8 cellular contexts compared by ENCODE assay signal in genomic region chr1:12477936-12478611, GRCh38.
DNase-seq lines count a peak whose midpoint lies in the region; ATAC-seq and TF ChIP-seq lines count a peak whose summit lies in the region.

No MANE protein-coding gene starts in this region.

- H3K27ac Mint-ChIP-seq in activated CD8-positive, alpha-beta T cell treated with anti-CD3 and anti-CD28 coated beads for 36 hours, result peak overlapping the region; percentile 95

- no peaks in the 10 kb centered on the region for H3K27me3 ChIP-seq in rectal smooth muscle tissue (ENCODE audit: control insufficient read depth, insufficient read depth, low read length)

- intact Hi-C loops in activated CD8-positive, alpha-beta T cell treated with anti-CD3 and anti-CD28 coated beads for 36 hours (cut with micrococcal nuclease), result loop anchor here (5.0 kb wide), 1 partner anchor 34 kb away; no protein-coding TSS in a partner anchor
- intact Hi-C loops in Right ventricle myocardium inferior (cut with DNase I), result loop anchor here (5.0 kb wide), 4 partner anchors 41 to 136 kb away; no protein-coding TSS in a partner anchor

- peaks cover 60% of the 10 kb centered on the region for H3K4me1 ChIP-seq in rectal smooth muscle tissue (ENCODE audit: control insufficient read depth, insufficient read depth, low read length)

- peak overlapping the region; percentile 24 for H3K9ac ChIP-seq in rectal smooth muscle tissue (ENCODE audit: low read length)

- H3K4me3 Mint-ChIP-seq in activated CD8-positive, alpha-beta T cell treated with anti-CD3 and anti-CD28 coated beads for 36 hours, result peak overlapping the region; percentile 40

- peaks cover 72% of the 10 kb centered on the region for H3K36me3 Mint-ChIP-seq in activated CD8-positive, alpha-beta T cell treated with anti-CD3 and anti-CD28 coated beads for 36 hours (ENCODE audit: low read depth)

- no peak overlapping the region for H3K4me3 ChIP-seq in rectal smooth muscle tissue (ENCODE audit: low read length)

- peaks cover 88% of the 10 kb centered on the region for H3K4me1 Mint-ChIP-seq in activated CD8-positive, alpha-beta T cell treated with anti-CD3 and anti-CD28 coated beads for 36 hours (ENCODE audit: low read depth)

- TF ChIP-seq CTCF in activated CD8-positive, alpha-beta T cell treated with anti-CD3 and anti-CD28 coated beads for 36 hours (IDR thresholded peaks at IDR 0.05), result no peak

- DNase-seq in GM03348 (ENCODE audit: low spot score), result peak; percentile 91
- peak; percentile 81 for DNase-seq in NCI-H128 (lab: John Stamatoyannopoulos, UW; ENCODE audit: unreplicated experiment)
- DNase-seq in activated CD8-positive, alpha-beta T cell treated with anti-CD3 and anti-CD28 coated beads for 36 hours, result peak; percentile 66
- peak; percentile 91 for DNase-seq in Right ventricle myocardium inferior (ENCODE audit: missing footprints)

- POLR2A ChIA-PET in activated CD8-positive, alpha-beta T cell treated with anti-CD3 and anti-CD28 coated beads for 36 hours (lab: Charles Lee), result interaction anchor here (0.7 to 6.5 kb wide), 16 partner anchors 8 to 140 kb away, joined by 3 to 49 read pairs (median 4); partner anchors contain the start of gene DHRS3

- H3K27me3 Mint-ChIP-seq in activated CD8-positive, alpha-beta T cell treated with anti-CD3 and anti-CD28 coated beads for 36 hours, result no peaks in the 10 kb centered on the region

- peak overlapping the region; percentile 91 for H3K27ac ChIP-seq in rectal smooth muscle tissue (ENCODE audit: low read depth, low read length)

- ATAC-seq in activated CD8-positive, alpha-beta T cell treated with anti-CD3 and anti-CD28 coated beads for 36 hours, result peak; percentile 39
- ATAC-seq in Right ventricle myocardium inferior, result peak; percentile 73
- no peak for ATAC-seq in GM18873 (IDR thresholded peaks at IDR 0.05; ENCODE audit: low FRiP score, unreplicated experiment)
- ATAC-seq in GM18498 (IDR thresholded peaks at IDR 0.05; ENCODE audit: unreplicated experiment), result no peak
- ATAC-seq in HG02840 (IDR thresholded peaks at IDR 0.05; ENCODE audit: low FRiP score, unreplicated experiment), result no peak

- H3K36me3 ChIP-seq in rectal smooth muscle tissue (ENCODE audit: control insufficient read depth, insufficient read depth, low read length), result no peaks in the 10 kb centered on the region

- peaks cover 8% of the 10 kb centered on the region for H3K9me3 Mint-ChIP-seq in activated CD8-positive, alpha-beta T cell treated with anti-CD3 and anti-CD28 coated beads for 36 hours

- CTCF ChIA-PET in activated CD8-positive, alpha-beta T cell treated with anti-CD3 and anti-CD28 coated beads for 36 hours (lab: Charles Lee), result interaction anchor here (0.8 to 4.7 kb wide), 10 partner anchors 21 to 141 kb away, joined by 3 to 18 read pairs (median 3); partner anchors contain the start of gene DHRS3

Comparison
In these comparisons a context has a peak if more than half of its experiments do, and no peak if none do; other contexts are left out.
1. ATAC-seq: peak in activated CD8-positive, alpha-beta T cell treated with anti-CD3 and anti-CD28 coated beads for 36 hours (single experiment) and Right ventricle myocardium inferior (single experiment); none in GM18873 (single experiment), GM18498 (single experiment) and HG02840 (single experiment).
2. Peak in every context shown above with its lines, with median percentiles within 50 percentile points of each other: DNase-seq.